Comparison of ENCODE assay signal across 15 cellular contexts in the genomic region with DNA sequence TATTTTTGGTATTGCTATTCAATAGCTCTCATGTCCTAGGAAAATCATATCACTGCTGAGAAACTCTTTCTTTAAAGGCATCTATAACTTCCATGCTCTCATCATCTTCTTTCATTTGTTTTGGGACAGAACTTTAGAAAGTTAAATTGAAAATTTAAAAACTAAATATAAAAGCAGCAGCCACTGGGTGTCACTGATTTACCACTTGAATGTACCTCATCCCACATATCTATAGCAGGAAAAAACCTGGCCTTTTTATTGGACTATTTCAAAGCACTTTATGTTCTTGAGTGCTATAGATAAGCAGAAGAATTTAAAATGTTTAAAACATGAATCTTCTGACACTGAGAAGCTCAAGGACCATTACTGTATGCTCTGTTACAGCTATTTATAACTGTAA.
A peak's percentile ranks its signal among the peaks of the same experiment; 100 is the strongest.
DNase-seq lines count a peak whose midpoint lies in the region; ATAC-seq and TF ChIP-seq lines count a peak whose summit lies in the region.
"Had no signal": no experiment of that assay in that cellular context is flagged by ENCODE, and none has a peak within 500 bp of the region (broad histone marks: within the 10 kb centered on the region; RNA-seq: fewer than 3 reads in every experiment).

No MANE protein-coding gene starts in this region.

- H3K27me3 Mint-ChIP-seq in nephron (ENCODE audit: low read depth) = no peaks in the 10 kb centered on the region

- H3K23ac ChIP-seq in IMR-90 (ENCODE audit: low read depth, low read length) = no peak overlapping the region

- CTCF ChIA-PET in IMR-90 (lab: Yijun Ruan, JAX) = interaction anchor here (0.7 to 1.4 kb wide), 3 partner anchors 11 to 848 kb away, joined by 3 read pairs; no protein-coding TSS in a partner anchor

- no peak overlapping the region for H3K9ac ChIP-seq in IMR-90 (ENCODE audit: low read depth, low read length)

- TF ChIP-seq POLR2A in IMR-90 (IDR thresholded peaks at IDR 0.05; ENCODE audit: low read depth, low read length) = no peak

- no peaks in the 10 kb centered on the region for H4K20me1 ChIP-seq in IMR-90 (ENCODE audit: insufficient read depth, low read length)

- no peak overlapping the region for H2AFZ ChIP-seq in IMR-90 (replicated peaks; ENCODE audit: low read length, poor library complexity)

- peak; percentile 82 for ATAC-seq in IMR-90 (ENCODE audit: low read depth)
- no peak for ATAC-seq in GM21723 (IDR thresholded peaks at IDR 0.05; ENCODE audit: unreplicated experiment)
- ATAC-seq: body of pancreas, esophagus mucosa had no signal

- dilution Hi-C loops in IMR-90 (cut with HindIII; ENCODE audit: low sequenced_read_pairs, unreplicated experiment) = no loop called here

- no peak overlapping the region for H3K4me3 ChIP-seq in IMR-90 (ENCODE audit: insufficient read depth, low read depth, low read length)
- H3K4me3 ChIP-seq: body of pancreas had no signal

- no peaks in the 10 kb centered on the region for H3K36me3 ChIP-seq in IMR-90 (ENCODE audit: control insufficient read depth, insufficient read depth, low read length)

- H3K4me1 ChIP-seq in IMR-90 (ENCODE audit: control insufficient read depth, insufficient read depth, low read length) = no peaks in the 10 kb centered on the region
- H3K4me1 ChIP-seq: body of pancreas had no signal

- TF ChIP-seq CTCF in IMR-90 (conservative IDR thresholded peaks at IDR 0.05; ENCODE audit: low read depth, low read length) = peak; percentile 58
- peak; percentile 19 to 42 (median 41) for TF ChIP-seq CTCF in nephron (IDR thresholded peaks at IDR 0.05; ENCODE audit: unreplicated experiment in 3 of 3)

- H3K79me1 ChIP-seq in IMR-90 (ENCODE audit: low read depth in 1 of 2, low read length in 2 of 2) = no peaks in the 10 kb centered on the region

- peaks cover 5% of the 10 kb centered on the region for H3K36me3 Mint-ChIP-seq in nephron (ENCODE audit: low read depth)

- H3K4me2 ChIP-seq in IMR-90 (ENCODE audit: low read depth, low read length) = no peak overlapping the region

- no peak overlapping the region for H4K91ac ChIP-seq in IMR-90 (ENCODE audit: insufficient read depth, low read depth, low read length)

- H3K4me1 Mint-ChIP-seq in nephron = no peaks in the 10 kb centered on the region

- H3K4me3 Mint-ChIP-seq in nephron = no peak overlapping the region

- H3K27ac ChIP-seq in IMR-90 (ENCODE audit: insufficient read depth, low read length) = no peak overlapping the region
- H3K27ac ChIP-seq: body of pancreas had no signal

- no peak overlapping the region for H3K18ac ChIP-seq in IMR-90 (ENCODE audit: low read depth, low read length)

- in situ Hi-C loops in IMR-90 (cut with MboI; ENCODE audit: low sequenced_read_pairs) = loop anchor here (10.0 kb wide), 1 partner anchor 754 kb away; no protein-coding TSS in a partner anchor

- no peak overlapping the region for H2BK5ac ChIP-seq in IMR-90 (ENCODE audit: low read depth, low read length, poor library complexity, severe bottlenecking)

- H4K5ac ChIP-seq in IMR-90 (ENCODE audit: low read depth, low read length) = no peak overlapping the region

- H3K4ac ChIP-seq in IMR-90 (ENCODE audit: low read depth, low read length) = peak overlapping the region; percentile 35; the same call in 1 of the 2 replicates

- H2BK20ac ChIP-seq in IMR-90 (ENCODE audit: low read depth, low read length) = no peak overlapping the region

- peak; percentile 20 for DNase-seq in AG20443 (ENCODE audit: low spot score)
- DNase-seq in IMR-90 = peak; percentile 47
- DNase-seq in dermis blood vessel endothelial cell = peak; percentile 13
- DNase-seq in NCI-H1048 (lab: John Stamatoyannopoulos, UW) = no peak
- no peak for DNase-seq in D341Med (ENCODE audit: low spot score)
- DNase-seq in GM19240 (ENCODE audit: insufficient read length, low spot score) = no peak
- DNase-seq: activated CD4-positive, CD25-positive, alpha-beta regulatory T cell treated with anti-CD3 and anti-CD28 coated beads, Interleukin-2, amount 50 U/mL, for 72 hours; body of pancreas; kidney; NCI-H1105; NCI-H69; stimulated activated CD4-positive, alpha-beta T cell treated with anti-CD3 and anti-CD28 coated beads, Interleukin-15, amount 100 ng/mL, for 24 hours had no signal

- no peaks in the 10 kb centered on the region for H3K9me1 ChIP-seq in IMR-90 (ENCODE audit: insufficient read depth, low read length)

- no peak overlapping the region for H2AK9ac ChIP-seq in IMR-90 (replicated peaks; ENCODE audit: low read depth, low read length, poor library complexity)

- H2BK120ac ChIP-seq in IMR-90 (ENCODE audit: low read depth, low read length) = no peak overlapping the region

- BruUV-seq in IMR-90 (replicated peaks; lab: Mats Ljungman, UMichigan) = no TSS peak

- H3K14ac ChIP-seq in IMR-90 (replicated peaks; ENCODE audit: low read depth, low read length) = no peak overlapping the region

- H2AK5ac ChIP-seq in IMR-90 (ENCODE audit: low read depth, low read length) = no peak overlapping the region

- no peak overlapping the region; the same call in 2 of the 3 replicates for H2BK15ac ChIP-seq in IMR-90 (ENCODE audit: low read depth, low read length)

- no peaks in the 10 kb centered on the region for H3K27me3 ChIP-seq in IMR-90 (ENCODE audit: control insufficient read depth, insufficient read depth, low read length)
- H3K27me3 ChIP-seq: body of pancreas had no signal

- TF ChIP-seq RAD21 in IMR-90 (IDR thresholded peaks at IDR 0.05; ENCODE audit: low read length) = peak; percentile 66

- peaks cover 32% of the 10 kb centered on the region for H3K9me3 Mint-ChIP-seq in nephron

- intact Hi-C loops in IMR-90 (cut with micrococcal nuclease) = loop anchor here (1.0 to 5.0 kb wide), 5 partner anchors 51 to 756 kb away; partner anchors contain the start of gene EDNRA

- H4K8ac ChIP-seq in IMR-90 (ENCODE audit: low read depth in 2 of 2, low read length in 2 of 2) = no peak overlapping the region

- peak overlapping the region; percentile 63 to 73 (median 72) for H3K27ac Mint-ChIP-seq in nephron

- no peaks in the 10 kb centered on the region for H3K9me3 ChIP-seq in IMR-90 (ENCODE audit: control insufficient read depth, insufficient read depth, low read length)
- H3K9me3 ChIP-seq: body of pancreas had no signal

- POLR2A ChIA-PET in IMR-90 (lab: Charles Lee; ENCODE audit: unreplicated experiment) = no interaction called here

- no peak overlapping the region for H3K56ac ChIP-seq in IMR-90 (ENCODE audit: extremely low read depth, insufficient read depth, low read length)

TF ChIP-seq in IMR-90, 13 proteins besides CTCF, POLR2A, EP300 and RAD21:
- TF ChIP-seq CHD1 (IDR thresholded peaks at IDR 0.05; ENCODE audit: low read depth, low read length) = no peak
- TF ChIP-seq SMC3 (IDR thresholded peaks at IDR 0.05; ENCODE audit: low read depth, low read length) = peak; percentile 61

Comparison
In these comparisons a context has a peak if more than half of its experiments do, and no peak if none do; other contexts are left out.
1. DNase-seq: peak in AG20443 (single experiment), IMR-90 (single experiment) and dermis blood vessel endothelial cell (single experiment); none in NCI-H1048 (single experiment), D341Med (single experiment) and GM19240 (single experiment).